32 cellular contexts compared by ENCODE assay signal in genomic region chr6:38915205-38915925, GRCh38.
"Had no signal": no experiment of that assay in that cellular context is flagged by ENCODE, and none has a peak within 500 bp of the region (broad histone marks: within the 10 kb centered on the region; RNA-seq: fewer than 3 reads in every experiment).

No MANE protein-coding gene starts in this region.

- H3K36me3 Mint-ChIP-seq: natural killer cell treated with Interleukin-12 subunit alpha and Interleukin-12 subunit beta and Interleukin-15 and Interleukin-18, amount 100 ng/mL, for 72 hours; neural progenitor cell; stimulated activated memory B cell treated with anti-CD40 and anti-IgM and Interleukin-4, amounts not matched to agents 10 μg/mL and 1 μg/mL and 100 μg/mL, for 72 hours; type B pancreatic cell had no signal

- H3K4me1 ChIP-seq: neural progenitor cell, parathyroid adenoma, psoas muscle, sigmoid colon, spleen, suprapubic skin, testis, tibial artery, transverse colon, upper lobe of right lung, uterus had no signal

- H3K4me3 Mint-ChIP-seq: naive thymus-derived CD8-positive, alpha-beta T cell; natural killer cell treated with Interleukin-12 subunit alpha and Interleukin-12 subunit beta and Interleukin-15 and Interleukin-18, amount 100 ng/mL, for 72 hours; neural progenitor cell; stimulated activated memory B cell treated with anti-CD40 and anti-IgM and Interleukin-4, amounts not matched to agents 10 μg/mL and 1 μg/mL and 100 μg/mL, for 72 hours; stimulated activated naive CD8-positive, alpha-beta T cell treated with anti-CD3 and anti-CD28 coated beads, Interleukin-15, amount 100 ng/mL, for 72 hours; type B pancreatic cell had no signal

- H3K27me3 ChIP-seq: neural progenitor cell, ovary, right lobe of liver, sigmoid colon, spleen, suprapubic skin, testis, tibial artery, transverse colon, upper lobe of right lung, uterus had no signal

- H3K27me3 Mint-ChIP-seq: natural killer cell treated with Interleukin-12 subunit alpha and Interleukin-12 subunit beta and Interleukin-15 and Interleukin-18, amount 100 ng/mL, for 72 hours; progenitor cell of endocrine pancreas; stimulated activated memory B cell treated with anti-CD40 and anti-IgM and Interleukin-4, amounts not matched to agents 10 μg/mL and 1 μg/mL and 100 μg/mL, for 72 hours; stimulated activated naive CD8-positive, alpha-beta T cell treated with anti-CD3 and anti-CD28 coated beads, Interleukin-15, amount 100 ng/mL, for 72 hours had no signal

- H3K27ac ChIP-seq: neural progenitor cell, ovary, parathyroid adenoma, psoas muscle, right lobe of liver, sigmoid colon, skin epidermis, spleen, suprapubic skin, testis, tibial artery, transverse colon, upper lobe of right lung, uterus had no signal

- DNase-seq: naive thymus-derived CD8-positive, alpha-beta T cell; occipital lobe; ovary; posterior cingulate gyrus; psoas muscle; right cardiac atrium; right lobe of liver; sigmoid colon; spleen; stimulated activated CD4-positive, alpha-beta T cell treated with anti-CD3 and anti-CD28 coated beads, Interleukin-12 subunit alpha, Interleukin-12 subunit beta, amount 100 ng/mL, for 4 hours; stimulated activated CD4-positive, alpha-beta T cell treated with anti-CD3 and anti-CD28 coated beads, Interleukin-1b, Interleukin-23, amount 100 ng/mL, for 48 hours; stimulated activated CD4-positive, alpha-beta T cell treated with anti-CD3 and anti-CD28 coated beads, Interleukin-4, amount 100 ng/mL, for 1 hour; stimulated activated CD4-positive, alpha-beta T cell treated with anti-CD3 and anti-CD28 coated beads, Interleukin-4, amount 100 ng/mL, for 4 hours; stimulated activated CD8-positive, alpha-beta memory T cell treated with anti-CD3 and anti-CD28 coated beads, Interleukin-4, amount 100 ng/mL, for 48 hours; stimulated activated naive CD4-positive, alpha-beta T cell; stimulated activated naive CD8-positive, alpha-beta T cell treated with anti-CD3 and anti-CD28 coated beads, Interleukin-15, amount 100 ng/mL, for 72 hours; stimulated activated naive CD8-positive, alpha-beta T cell treated with anti-CD3 and anti-CD28 coated beads, Interleukin-15, Interleukin-2, amounts not matched to agents 100 U/mL and 50 U/mL, for 24 hours; substantia nigra; testis; tibial artery; transverse colon; upper lobe of right lung; uterus had no signal

- H3K4me2 ChIP-seq: neural progenitor cell, smooth muscle cell had no signal

- H3K79me2 ChIP-seq: parathyroid adenoma had no signal

- H3K9me3 Mint-ChIP-seq: naive thymus-derived CD8-positive, alpha-beta T cell; natural killer cell treated with Interleukin-12 subunit alpha and Interleukin-12 subunit beta and Interleukin-15 and Interleukin-18, amount 100 ng/mL, for 72 hours; neural progenitor cell; stimulated activated memory B cell treated with anti-CD40 and anti-IgM and Interleukin-4, amounts not matched to agents 10 μg/mL and 1 μg/mL and 100 μg/mL, for 72 hours; stimulated activated naive CD8-positive, alpha-beta T cell treated with anti-CD3 and anti-CD28 coated beads, Interleukin-15, amount 100 ng/mL, for 72 hours; type B pancreatic cell had no signal

- H3K9ac ChIP-seq: neural progenitor cell, parathyroid adenoma had no signal

- H3K4me1 Mint-ChIP-seq: naive thymus-derived CD8-positive, alpha-beta T cell; neural progenitor cell; stimulated activated memory B cell treated with anti-CD40 and anti-IgM and Interleukin-4, amounts not matched to agents 10 μg/mL and 1 μg/mL and 100 μg/mL, for 72 hours; stimulated activated naive CD8-positive, alpha-beta T cell treated with anti-CD3 and anti-CD28 coated beads, Interleukin-15, amount 100 ng/mL, for 72 hours had no signal

- H3K4me3 ChIP-seq: neural progenitor cell, ovary, psoas muscle, right lobe of liver, sigmoid colon, skin epidermis, smooth muscle cell, spleen, suprapubic skin, testis, tibial artery, transverse colon, upper lobe of right lung, uterus had no signal

- ATAC-seq: naive thymus-derived CD8-positive, alpha-beta T cell; natural killer cell treated with Interleukin-12 subunit alpha and Interleukin-12 subunit beta and Interleukin-15 and Interleukin-18, amount 100 ng/mL, for 72 hours; psoas muscle; right cardiac atrium; right lobe of liver; stimulated activated memory B cell treated with anti-CD40 and anti-IgM and Interleukin-4, amounts not matched to agents 10 μg/mL and 1 μg/mL and 100 μg/mL, for 72 hours; stimulated activated naive CD8-positive, alpha-beta T cell treated with anti-CD3 and anti-CD28 coated beads, Interleukin-15, amount 100 ng/mL, for 72 hours; stimulated activated naive CD8-positive, alpha-beta T cell treated with anti-CD3 and anti-CD28 coated beads, Interleukin-15, Interleukin-2, amounts not matched to agents 100 U/mL and 50 U/mL, for 24 hours; upper lobe of right lung had no signal

- H3K27ac Mint-ChIP-seq: naive thymus-derived CD8-positive, alpha-beta T cell; natural killer cell treated with Interleukin-12 subunit alpha and Interleukin-12 subunit beta and Interleukin-15 and Interleukin-18, amount 100 ng/mL, for 72 hours; neural progenitor cell; progenitor cell of endocrine pancreas; stimulated activated memory B cell treated with anti-CD40 and anti-IgM and Interleukin-4, amounts not matched to agents 10 μg/mL and 1 μg/mL and 100 μg/mL, for 72 hours; stimulated activated naive CD8-positive, alpha-beta T cell treated with anti-CD3 and anti-CD28 coated beads, Interleukin-15, amount 100 ng/mL, for 72 hours; type B pancreatic cell had no signal

- H3K36me3 ChIP-seq: neural progenitor cell, ovary, right lobe of liver, sigmoid colon, spleen, suprapubic skin, tibial artery, transverse colon, upper lobe of right lung, uterus had no signal
